Comparison of ENCODE assay signal across 10 cellular contexts in genomic region chr14:69616408-69616773, GRCh38. TPM values are rescaled to one million over a fixed set of nuclear protein-coding genes. Genes with fewer than 3 reads are reported as not detected.
A peak's percentile ranks its signal among the peaks of the same experiment; 100 is the strongest.
DNase-seq lines count a peak whose midpoint lies in the region; ATAC-seq, FAIRE-seq and TF ChIP-seq lines count a peak whose summit lies in the region.
"Had no signal": no experiment of that assay in that cellular context is flagged by ENCODE, and none has a peak within 500 bp of the region (broad histone marks: within the 10 kb centered on the region; RNA-seq: fewer than 3 reads in every experiment).

No MANE protein-coding gene starts in this region.

- CTCF ChIA-PET in PC-3 (lab: Charles Lee) = no interaction called here

- H3K9me3 ChIP-seq in BLaER1 (no peaks in the 10 kb centered on the region), neutrophil (no peaks in the 10 kb centered on the region), PC-3 (ENCODE audit: low read length) (no peaks in the 10 kb centered on the region)

- no peaks in the 10 kb centered on the region for H3K9me2 ChIP-seq in PC-3 (replicated peaks; ENCODE audit: low read length)

- peaks cover 7% of the 10 kb centered on the region; the same call in 1 of the 2 replicates for H3K36me3 ChIP-seq in BLaER1
- H3K36me3 ChIP-seq in neutrophil = no peaks in the 10 kb centered on the region
- no peaks in the 10 kb centered on the region for H3K36me3 ChIP-seq in PC-3 (ENCODE audit: low read depth, low read length)

- DNase-seq in NCI-H526 (lab: John Stamatoyannopoulos, UW) (peak; percentile 19 to 66), coronary artery (ENCODE audit: low spot score) (no peak), OCI-M1 (lab: John Stamatoyannopoulos, UW) (no peak), HCEC 1CT (no peak), HTR-8/SVneo (ENCODE audit: insufficient read length, low spot score) (no peak), PC-3 (no peak)
- DNase-seq: effector CD4-positive, alpha-beta T cell had no signal

- H3K79me2 ChIP-seq in PC-3 (ENCODE audit: low read length) = peaks cover 64% of the 10 kb centered on the region

- H4K20me1 ChIP-seq in BLaER1 = peaks cover 91% of the 10 kb centered on the region
- peaks cover 6% of the 10 kb centered on the region; the same call in 1 of the 2 replicates for H4K20me1 ChIP-seq in PC-3 (ENCODE audit: low read length)

- POLR2A ChIA-PET in PC-3 (lab: Charles Lee; ENCODE audit: unreplicated experiment) = no interaction called here

- H3K27ac ChIP-seq in BLaER1 (peak overlapping the region; percentile 71), coronary artery (peak overlapping the region; percentile 96 to 99), neutrophil (peak overlapping the region; percentile 98), PC-3 (ENCODE audit: low read length) (no peak overlapping the region)

- no peak for ATAC-seq in PC-3

- TF ChIP-seq CTCF in coronary artery (IDR thresholded peaks at IDR 0.05) (no peak), neutrophil (IDR thresholded peaks at IDR 0.05) (no peak), PC-3 (conservative IDR thresholded peaks at IDR 0.05; ENCODE audit: low read depth, low read length) (no peak)

- H2AFZ ChIP-seq in PC-3 (ENCODE audit: low read length) = no peak overlapping the region

- peak overlapping the region; percentile 67 for H3K9ac ChIP-seq in BLaER1
- no peak overlapping the region for H3K9ac ChIP-seq in PC-3 (ENCODE audit: low read length)

- no peak for FAIRE-seq in HTR-8/SVneo (lab: Jason Lieb, UNC)
- FAIRE-seq: H1 had no signal

- H3K4me1 ChIP-seq in BLaER1 (peaks cover 76% of the 10 kb centered on the region), neutrophil (ENCODE audit: control insufficient read depth in 1 of 2, insufficient read depth in 1 of 2, low read depth in 1 of 2, low read length in 1 of 2) (peaks cover 86 to 87% of the 10 kb centered on the region in 2 experiments), PC-3 (ENCODE audit: insufficient read depth, low read length) (peaks cover 19% of the 10 kb centered on the region)

- intact Hi-C loops in PC-3 (cut with micrococcal nuclease) = loop anchor here (2.0 kb wide), 1 partner anchor 14 kb away; no protein-coding TSS in a partner anchor

- no peaks in the 10 kb centered on the region for H3F3A ChIP-seq in PC-3 (ENCODE audit: low read length, unreplicated experiment)

- no TSS peak for BruUV-seq in PC-3 (replicated peaks; lab: Mats Ljungman, UMichigan)

- H3K4me2 ChIP-seq in BLaER1 = peak overlapping the region; percentile 94
- H3K4me2 ChIP-seq in PC-3 (ENCODE audit: low read length) = no peak overlapping the region

- H3K27me3 ChIP-seq in BLaER1 (no peaks in the 10 kb centered on the region), neutrophil (no peaks in the 10 kb centered on the region), PC-3 (ENCODE audit: low read length) (no peaks in the 10 kb centered on the region)

- H3K4me3 ChIP-seq in BLaER1 (peak overlapping the region; percentile 26; the same call in 1 of the 2 replicates), coronary artery (peak overlapping the region; percentile 49), neutrophil (ENCODE audit: low read depth in 1 of 2, low read length in 1 of 2) (peak overlapping the region; percentile 84 to 96), PC-3 (ENCODE audit: low read length) (no peak overlapping the region)

RNA-seq across cellular contexts. Expression of gene SUSD6, which starts 5.0 kb away (rescaled TPM):
- total RNA-seq in PC-3 (2014; rRNA removed) = 6.1 and 9.3 TPM in 2 replicates

RNA-seq across cellular contexts. Expression of gene CCDC177, which starts 41.7 kb away (rescaled TPM):
- total RNA-seq in PC-3 (2014; rRNA removed) = not detected in 2 replicates

Comparison
In these comparisons a context has a peak if more than half of its experiments do, and no peak if none do; other contexts are left out.
1. DNase-seq: peak in NCI-H526 (2 of 2); none in coronary artery (single experiment), OCI-M1 (single experiment), HCEC 1CT (single experiment), HTR-8/SVneo (single experiment) and PC-3 (single experiment).